33 cellular contexts compared by ENCODE assay signal in the genomic region with DNA sequence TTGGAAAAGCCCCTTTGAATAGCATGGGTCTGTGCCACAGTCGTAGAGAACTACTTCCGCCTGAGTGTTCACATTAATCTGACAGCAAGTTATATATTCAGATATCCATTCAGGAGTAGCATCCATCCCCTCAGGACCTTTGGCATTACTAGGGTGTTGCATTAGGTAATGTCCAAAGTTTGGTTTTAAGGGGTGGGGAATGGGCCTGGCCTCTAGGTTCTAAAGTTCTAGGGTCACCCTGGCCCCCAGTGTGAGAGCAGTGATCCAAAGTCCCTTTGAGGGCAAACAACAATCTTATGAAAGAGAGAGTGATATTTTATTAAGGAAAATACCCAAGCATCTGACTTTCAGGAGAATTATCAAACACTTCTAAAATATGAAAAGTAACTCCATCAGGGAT.
"Had no signal": no experiment of that assay in that cellular context is flagged by ENCODE, and none has a peak within 500 bp of the region (broad histone marks: within the 10 kb centered on the region; RNA-seq: fewer than 3 reads in every experiment).

No MANE protein-coding gene starts in this region.

- H3K27ac ChIP-seq: breast epithelium, coronary artery, dorsolateral prefrontal cortex, esophagus muscularis mucosa, foreskin keratinocyte, gastrocnemius medialis, heart left ventricle, WERI-Rb-1 had no signal

- H3K4me3 Mint-ChIP-seq: activated B cell treated with CpG ODN at 0.5 μM for 24 hours; activated CD8-positive, alpha-beta T cell treated with anti-CD3 and anti-CD28 coated beads for 36 hours; activated naive CD8-positive, alpha-beta T cell; activated T-cell treated with anti-CD3 and anti-CD28 coated beads, Interleukin-2, amount 50 U/mL, for 4 hours; activated T-helper 17 cell treated with anti-CD3 and anti-CD28 coated beads, Interleukin-2, amount 50 U/mL, for 72 hours; brain; central memory CD8-positive, alpha-beta T cell; dendritic cell treated with granulocyte-macrophage colony-stimulating factor and Interleukin-4, amounts not matched to agents 40 ng/mL and 50 ng/mL, for 4 days; effector memory CD8-positive, alpha-beta T cell; T-helper 17 cell; T-helper 2 cell treated with Interferon-gamma antibody and Interleukin-4, amounts not matched to agents 5 μg/mL and 100 μg/mL, for 36 hours had no signal

- ATAC-seq: activated CD4-positive, CD25-positive, alpha-beta regulatory T cell treated with anti-CD3 and anti-CD28 coated beads, Interleukin-2, amount 50 U/mL, for 24 hours; activated CD8-positive, alpha-beta T cell treated with anti-CD3 and anti-CD28 coated beads for 36 hours; activated T-cell treated with anti-CD3 and anti-CD28 coated beads, Interleukin-2, amount 50 U/mL, for 4 hours; activated T-helper 17 cell treated with anti-CD3 and anti-CD28 coated beads, Interleukin-2, amount 50 U/mL, for 72 hours; effector memory CD8-positive, alpha-beta T cell; foreskin keratinocyte; gastrocnemius medialis; heart left ventricle; T-helper 17 cell had no signal

- H3K36me3 ChIP-seq: breast epithelium, esophagus muscularis mucosa, gastrocnemius medialis, heart left ventricle had no signal

- H3K4me1 Mint-ChIP-seq: activated B cell treated with CpG ODN at 0.5 μM for 24 hours; activated T-helper 17 cell treated with anti-CD3 and anti-CD28 coated beads, Interleukin-2, amount 50 U/mL, for 72 hours; brain; central memory CD8-positive, alpha-beta T cell; T-helper 17 cell had no signal

- H3K9me3 Mint-ChIP-seq: activated B cell treated with CpG ODN at 0.5 μM for 24 hours; activated CD8-positive, alpha-beta T cell treated with anti-CD3 and anti-CD28 coated beads for 36 hours; activated T-cell treated with anti-CD3 and anti-CD28 coated beads, Interleukin-2, amount 50 U/mL, for 4 hours; activated T-helper 17 cell treated with anti-CD3 and anti-CD28 coated beads, Interleukin-2, amount 50 U/mL, for 72 hours; brain; central memory CD8-positive, alpha-beta T cell; dendritic cell treated with granulocyte-macrophage colony-stimulating factor and Interleukin-4, amounts not matched to agents 40 ng/mL and 50 ng/mL, for 4 days; effector memory CD8-positive, alpha-beta T cell; T-helper 2 cell treated with Interferon-gamma antibody and Interleukin-4, amounts not matched to agents 5 μg/mL and 100 μg/mL, for 36 hours had no signal

- DNase-seq: activated B cell treated with CpG ODN at 0.5 μM for 24 hours; activated CD4-positive, alpha-beta T cell treated with anti-CD3 and anti-CD28 coated beads for 48 hours; activated CD4-positive, alpha-beta T cell treated with anti-CD3 and anti-CD28 coated beads, Interleukin-2, amount 50 U/mL, for 1 hour; activated CD4-positive, alpha-beta T cell treated with anti-CD3 and anti-CD28 coated beads, Interleukin-2, amount 50 U/mL, for 48 hours; activated CD8-positive, alpha-beta memory T cell treated with anti-CD3 and anti-CD28 coated beads for 24 hours; activated CD8-positive, alpha-beta T cell treated with anti-CD3 and anti-CD28 coated beads for 36 hours; activated effector memory CD4-positive, alpha-beta T cell treated with Interleukin-2 at 50 U/mL for 16 hours; activated gamma-delta T cell treated with Interleukin-2 at 50 U/mL for 16 hours; activated naive CD4-positive, alpha-beta T cell treated with anti-CD3 and anti-CD28 coated beads, Interleukin-2, amount 50 U/mL, for 16 hours; activated naive CD4-positive, alpha-beta T cell treated with Interleukin-2 at 50 U/mL for 16 hours; activated T-cell treated with anti-CD3 and anti-CD28 coated beads, Interleukin-2, amount 50 U/mL, for 4 hours; amniotic stem cell; aorta; dorsolateral prefrontal cortex; effector memory CD8-positive, alpha-beta T cell; erythroblast; foreskin keratinocyte; gastrocnemius medialis; glutamatergic neuron; heart left ventricle; T-helper 17 cell; T1000; WERI-Rb-1 had no signal

- H3K27me3 ChIP-seq: breast epithelium, dorsolateral prefrontal cortex, esophagus muscularis mucosa, foreskin keratinocyte, gastrocnemius medialis, heart left ventricle had no signal

- H3K4me1 ChIP-seq: breast epithelium, esophagus muscularis mucosa, foreskin keratinocyte, gastrocnemius medialis, heart left ventricle had no signal

- H3K9me3 ChIP-seq: breast epithelium, esophagus muscularis mucosa, gastrocnemius medialis, heart left ventricle had no signal

- H3K27me3 Mint-ChIP-seq: activated B cell treated with CpG ODN at 0.5 μM for 24 hours; activated CD8-positive, alpha-beta T cell treated with anti-CD3 and anti-CD28 coated beads for 36 hours; activated naive CD8-positive, alpha-beta T cell; activated T-helper 17 cell treated with anti-CD3 and anti-CD28 coated beads, Interleukin-2, amount 50 U/mL, for 72 hours; brain; central memory CD8-positive, alpha-beta T cell; dendritic cell treated with granulocyte-macrophage colony-stimulating factor and Interleukin-4, amounts not matched to agents 40 ng/mL and 50 ng/mL, for 4 days; effector memory CD8-positive, alpha-beta T cell; T-helper 17 cell had no signal

- H3K27ac Mint-ChIP-seq: activated B cell treated with CpG ODN at 0.5 μM for 24 hours; activated CD8-positive, alpha-beta T cell treated with anti-CD3 and anti-CD28 coated beads for 36 hours; activated naive CD8-positive, alpha-beta T cell; activated T-helper 17 cell treated with anti-CD3 and anti-CD28 coated beads, Interleukin-2, amount 50 U/mL, for 72 hours; brain; dendritic cell treated with granulocyte-macrophage colony-stimulating factor and Interleukin-4, amounts not matched to agents 40 ng/mL and 50 ng/mL, for 4 days; effector memory CD8-positive, alpha-beta T cell; T-helper 17 cell; T-helper 2 cell treated with Interferon-gamma antibody and Interleukin-4, amounts not matched to agents 5 μg/mL and 100 μg/mL, for 36 hours had no signal

- H3K4me3 ChIP-seq: breast epithelium, coronary artery, dorsolateral prefrontal cortex, esophagus muscularis mucosa, gastrocnemius medialis, heart left ventricle had no signal
